In genomic region chr14:100677152-100677924, GRCh38 we compare ENCODE assay signal across 10 cellular contexts. TPM values are rescaled to one million over a fixed set of nuclear protein-coding genes. Genes with fewer than 3 reads are reported as not detected.
DNase-seq lines count a peak whose midpoint lies in the region; ATAC-seq and TF ChIP-seq lines count a peak whose summit lies in the region.
"Had no signal": no experiment of that assay in that cellular context is flagged by ENCODE, and none has a peak within 500 bp of the region (broad histone marks: within the 10 kb centered on the region; RNA-seq: fewer than 3 reads in every experiment).

No MANE protein-coding gene starts in this region.

- H3K4me3 Mint-ChIP-seq in CD14-positive monocyte = peak overlapping the region; percentile 50 to 80
- no peak overlapping the region for H3K4me3 Mint-ChIP-seq in endothelial cell (ENCODE audit: unreplicated experiment)
- H3K4me3 Mint-ChIP-seq: T-helper 1 cell treated with Interleukin-12 subunit alpha and Interleukin-12 subunit beta and Interleukin-4 antibody, amounts not matched to agents 30 μg/mL and 1 μg/mL, for 36 hours had no signal

- H3K4me1 ChIP-seq in muscle layer of duodenum (ENCODE audit: control insufficient read depth in 1 of 2, insufficient read depth in 2 of 2, low read length in 2 of 2) = peaks cover 24 to 32% of the 10 kb centered on the region in 2 donors

- no peak for DNase-seq in CD14-positive monocyte (ENCODE audit: low spot score)
- DNase-seq in NCI-H1092 treated with DMSO at 0.1 percent for 48 hours (lab: John Stamatoyannopoulos, UW) = peak; percentile 72
- DNase-seq in epidermal melanocyte (ENCODE audit: insufficient read length, low spot score) = peak; percentile 48
- DNase-seq in NK-92 treated with Interleukin-12 subunit alpha and Interleukin-12 subunit beta, amount 100 ng/mL, for 24 hours (lab: John Stamatoyannopoulos, UW) = no peak
- DNase-seq in endothelial cell (ENCODE audit: low spot score) = no peak
- DNase-seq in GM19238 (ENCODE audit: insufficient read length, low spot score) = no peak
- DNase-seq: DMS53 had no signal

- H3K27me3 Mint-ChIP-seq in CD14-positive monocyte (ENCODE audit: low read depth in 3 of 3) (peaks cover 14 to 21% (median 16%) of the 10 kb centered on the region in 3 donors), endothelial cell (ENCODE audit: unreplicated experiment) (peaks cover 9% of the 10 kb centered on the region)

- H3K9me3 Mint-ChIP-seq in CD14-positive monocyte (no peaks in the 10 kb centered on the region), endothelial cell (ENCODE audit: unreplicated experiment) (no peaks in the 10 kb centered on the region)
- H3K9me3 Mint-ChIP-seq: T-helper 1 cell treated with Interleukin-12 subunit alpha and Interleukin-12 subunit beta and Interleukin-4 antibody, amounts not matched to agents 30 μg/mL and 1 μg/mL, for 36 hours had no signal

- ATAC-seq in HG03039 (IDR thresholded peaks at IDR 0.05; ENCODE audit: unreplicated experiment) = no peak

- H3K27ac ChIP-seq in muscle layer of duodenum (ENCODE audit: low read length) = peak overlapping the region; percentile 43

- no peaks in the 10 kb centered on the region for H3K9me3 ChIP-seq in muscle layer of duodenum (ENCODE audit: control insufficient read depth in 1 of 2, low read length in 2 of 2)

- no peaks in the 10 kb centered on the region for H3K36me3 ChIP-seq in muscle layer of duodenum (ENCODE audit: control insufficient read depth in 1 of 2, insufficient read depth in 2 of 2, low read length in 2 of 2)

- H3K36me3 Mint-ChIP-seq in CD14-positive monocyte (peaks cover 0 to 2% of the 10 kb centered on the region in 2 donors), endothelial cell (ENCODE audit: low read depth, unreplicated experiment) (no peaks in the 10 kb centered on the region)

- no peak for TF ChIP-seq CTCF in CD14-positive monocyte (IDR thresholded peaks at IDR 0.05)
- TF ChIP-seq CTCF in endothelial cell (IDR thresholded peaks at IDR 0.05; ENCODE audit: unreplicated experiment) = no peak

- intact Hi-C loops in CD14-positive monocyte (cut with micrococcal nuclease) = no loop called here

- H3K27ac Mint-ChIP-seq in CD14-positive monocyte (peak overlapping the region in 6 of 7 donors; percentile 54 to 86 (median 76)), endothelial cell (ENCODE audit: unreplicated experiment) (no peak overlapping the region)
- H3K27ac Mint-ChIP-seq: T-helper 1 cell treated with Interleukin-12 subunit alpha and Interleukin-12 subunit beta and Interleukin-4 antibody, amounts not matched to agents 30 μg/mL and 1 μg/mL, for 36 hours had no signal

- H3K27me3 ChIP-seq in muscle layer of duodenum (ENCODE audit: low read depth, low read length) = peaks cover 5% of the 10 kb centered on the region

- H3K4me3 ChIP-seq in muscle layer of duodenum (ENCODE audit: low read depth in 1 of 2, low read length in 2 of 2) = peak overlapping the region in 1 of 2 donors; percentile 20

- H3K4me1 Mint-ChIP-seq in CD14-positive monocyte (peaks cover 78% of the 10 kb centered on the region), endothelial cell (ENCODE audit: unreplicated experiment) (peaks cover 28% of the 10 kb centered on the region)

RNA-seq across cellular contexts. Expression of gene DLK1, which starts 49.4 kb away (rescaled TPM):
- not detected for polyA plus RNA-seq in CD14-positive monocyte
- 1.3 TPM for total RNA-seq in endothelial cell (ENCODE audit: unreplicated experiment)

Comparison
In these comparisons a context has a peak if more than half of its experiments do, and no peak if none do; other contexts are left out.
1. DNase-seq: peak in NCI-H1092 treated with DMSO at 0.1 percent for 48 hours (single experiment) and epidermal melanocyte (single experiment); none in CD14-positive monocyte (single experiment), NK-92 treated with Interleukin-12 subunit alpha and Interleukin-12 subunit beta, amount 100 ng/mL, for 24 hours (single experiment), endothelial cell (single experiment) and GM19238 (single experiment).